Comparison of ENCODE assay signal across 40 cellular contexts in the genomic region with DNA sequence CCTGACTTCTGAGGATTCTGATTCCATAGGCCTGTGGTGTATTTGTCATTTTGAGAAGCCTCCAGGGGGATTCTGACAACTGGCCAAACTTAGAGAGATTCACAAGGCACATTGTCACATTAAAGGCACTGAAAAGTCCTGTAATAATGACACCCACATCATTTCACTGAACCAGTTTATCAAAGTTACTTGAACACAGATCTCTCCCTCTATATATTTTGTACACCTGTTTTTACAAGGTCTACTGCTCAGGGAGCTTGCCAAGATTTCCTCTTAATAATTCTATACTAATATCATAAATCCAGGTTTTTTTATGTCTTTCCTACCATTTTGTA. TPM values are rescaled to one million over a fixed set of nuclear protein-coding genes. Genes with fewer than 3 reads are reported as not detected.
DNase-seq lines count a peak whose midpoint lies in the region; ATAC-seq, FAIRE-seq and TF ChIP-seq lines count a peak whose summit lies in the region.
"Had no signal": no experiment of that assay in that cellular context is flagged by ENCODE, and none has a peak within 500 bp of the region (broad histone marks: within the 10 kb centered on the region; RNA-seq: fewer than 3 reads in every experiment).

No MANE protein-coding gene starts in this region.

- BruUV-seq in K562 (replicated peaks; lab: Mats Ljungman, UMichigan) (no TSS peak), MCF 10A (replicated peaks; lab: Mats Ljungman, UMichigan) (no TSS peak)

- no peak overlapping the region for H3K4me3 Mint-ChIP-seq in HFFc6
- H3K4me3 Mint-ChIP-seq in MCF 10A (ENCODE audit: unreplicated experiment): no peak overlapping the region
- H3K4me3 Mint-ChIP-seq: B cell; CD14-positive monocyte; CD4-positive, alpha-beta memory T cell; CD4-positive, alpha-beta T cell; CD4-positive, CD25-positive, alpha-beta regulatory T cell; CD8-positive, alpha-beta memory T cell; CD8-positive, alpha-beta T cell had no signal

- H3K9me2 ChIP-seq in hepatocyte (replicated peaks; ENCODE audit: insufficient read depth): no peaks in the 10 kb centered on the region

- H3K36me3 ChIP-seq in HEK293 (ENCODE audit: control insufficient read depth in 2 of 2, insufficient read depth in 1 of 2, low read length in 2 of 2) (no peaks in the 10 kb centered on the region), K562 (ENCODE audit: control insufficient read depth, insufficient read depth, low read length) (no peaks in the 10 kb centered on the region), hepatocyte (replicated peaks; ENCODE audit: insufficient read depth, low read depth) (no peaks in the 10 kb centered on the region)
- H3K36me3 ChIP-seq: BE2C; BLaER1; BLaER1 treated with 17β-estradiol and CSF1 and Interleukin-3, amounts not matched to agents 10 nM and 100 nM had no signal

- no peaks in the 10 kb centered on the region for H3K9me3 Mint-ChIP-seq in HFFc6
- no peaks in the 10 kb centered on the region for H3K9me3 Mint-ChIP-seq in MCF 10A (ENCODE audit: unreplicated experiment)
- H3K9me3 Mint-ChIP-seq: CD14-positive monocyte; CD4-positive, alpha-beta memory T cell; CD4-positive, alpha-beta T cell; CD4-positive, CD25-positive, alpha-beta regulatory T cell; CD8-positive, alpha-beta memory T cell; CD8-positive, alpha-beta T cell had no signal

- H4K20me1 ChIP-seq in K562 (replicated peaks; ENCODE audit: control insufficient read depth, insufficient read depth, low read length) (no peaks in the 10 kb centered on the region; the same call in 1 of the 2 replicates), hepatocyte (ENCODE audit: insufficient read depth, poor library complexity, severe bottlenecking) (no peaks in the 10 kb centered on the region)
- H4K20me1 ChIP-seq: BLaER1; BLaER1 treated with 17β-estradiol and CSF1 and Interleukin-3, amounts not matched to agents 10 nM and 100 nM had no signal

- FAIRE-seq in K562 (lab: Jason Lieb, UNC): no peak
- FAIRE-seq: A204.1, A549, D721Med had no signal

- H3K4me1 Mint-ChIP-seq in HFFc6 (ENCODE audit: low read depth): peaks cover 23% of the 10 kb centered on the region
- peaks cover 9% of the 10 kb centered on the region for H3K4me1 Mint-ChIP-seq in MCF 10A (ENCODE audit: insufficient read depth, unreplicated experiment)
- H3K4me1 Mint-ChIP-seq: B cell; CD14-positive monocyte; CD4-positive, alpha-beta memory T cell; CD4-positive, CD25-positive, alpha-beta regulatory T cell; CD8-positive, alpha-beta memory T cell had no signal

- H3K4me3 ChIP-seq in HEK293 (ENCODE audit: low read depth, low read length) (no peak overlapping the region), K562 (no peak overlapping the region), hepatocyte (no peak overlapping the region)
- H3K4me3 ChIP-seq: A549; BLaER1; BLaER1 treated with 17β-estradiol and CSF1 and Interleukin-3, amounts not matched to agents 10 nM and 100 nM had no signal

- H3K79me2 ChIP-seq in K562 (ENCODE audit: control insufficient read depth, insufficient read depth, low read length): no peaks in the 10 kb centered on the region
- H3K79me2 ChIP-seq in hepatocyte: no peaks in the 10 kb centered on the region

- H3K9ac ChIP-seq in K562 (ENCODE audit: insufficient read depth in 1 of 2, low read depth in 2 of 2, low read length in 2 of 2): no peak overlapping the region
- H3K9ac ChIP-seq: BLaER1; BLaER1 treated with 17β-estradiol and CSF1 and Interleukin-3, amounts not matched to agents 10 nM and 100 nM had no signal

- peaks cover 9 to 11% of the 10 kb centered on the region in 2 experiments; a peak in 3 of 5 replicates for H3K27me3 ChIP-seq in K562 (ENCODE audit: control insufficient read depth in 2 of 2, insufficient read depth in 2 of 2, low read length in 2 of 2)
- H3K27me3 ChIP-seq in hepatocyte: no peaks in the 10 kb centered on the region
- H3K27me3 ChIP-seq: BE2C; BLaER1; BLaER1 treated with 17β-estradiol and CSF1 and Interleukin-3, amounts not matched to agents 10 nM and 100 nM had no signal

- CTCF ChIA-PET in HEK293 (lab: Yijun Ruan, JAX): interaction anchor here (0.6 kb wide), 1 partner anchor 91 kb away, joined by 3 read pairs; no protein-coding TSS in a partner anchor
- CTCF ChIA-PET in K562 (lab: Yijun Ruan, JAX; ENCODE audit: low intra/inter-chr PET ratio): no interaction called here
- CTCF ChIA-PET in MCF 10A (lab: Yijun Ruan, JAX): interaction anchor here (0.6 kb wide), 1 partner anchor 59 kb away, joined by 4 read pairs; no protein-coding TSS in a partner anchor

- H3K4me2 ChIP-seq in K562 (ENCODE audit: insufficient read depth, low read length): no peak overlapping the region
- no peak overlapping the region for H3K4me2 ChIP-seq in hepatocyte
- H3K4me2 ChIP-seq: A549; BLaER1; BLaER1 treated with 17β-estradiol and CSF1 and Interleukin-3, amounts not matched to agents 10 nM and 100 nM had no signal

- intact Hi-C loops in K562 (cut with micrococcal nuclease): no loop called here
- intact Hi-C loops in MCF 10A (cut with micrococcal nuclease): no loop called here

- H3K9me1 ChIP-seq in K562 (ENCODE audit: control insufficient read depth, insufficient read depth, low read length): no peaks in the 10 kb centered on the region

- H2AFZ ChIP-seq in K562 (ENCODE audit: low read depth, low read length) (no peak overlapping the region), hepatocyte (no peak overlapping the region)

- H3K27ac Mint-ChIP-seq in HFFc6 (no peak overlapping the region), MCF 10A (ENCODE audit: low read depth, unreplicated experiment) (no peak overlapping the region)
- H3K27ac Mint-ChIP-seq: B cell; CD4-positive, alpha-beta memory T cell; CD4-positive, alpha-beta T cell; CD4-positive, CD25-positive, alpha-beta regulatory T cell; CD8-positive, alpha-beta memory T cell; CD8-positive, alpha-beta T cell had no signal

- H3K27me3 Mint-ChIP-seq in HFFc6 (ENCODE audit: insufficient read depth): no peaks in the 10 kb centered on the region
- no peaks in the 10 kb centered on the region for H3K27me3 Mint-ChIP-seq in MCF 10A (ENCODE audit: insufficient read depth, unreplicated experiment)

- in situ Hi-C loops in K562 (cut with MboI): loop anchor here (5.0 to 10.0 kb wide), 2 partner anchors 37 to 439 kb away; no protein-coding TSS in a partner anchor

- ATAC-seq in K562: no peak
- no peak for ATAC-seq in GM21515 (IDR thresholded peaks at IDR 0.05; ENCODE audit: unreplicated experiment)
- ATAC-seq: A549; CD8-positive, alpha-beta T cell had no signal

- H3K9me3 ChIP-seq in HEK293 (ENCODE audit: control insufficient read depth, insufficient read depth, low read depth, low read length): no peaks in the 10 kb centered on the region
- H3K9me3 ChIP-seq in K562 (replicated peaks; ENCODE audit: control insufficient read depth, insufficient read depth, low read depth, low read length): 0 out of 2 replicates have a peak, but pooled peaks cover 5% of the 10 kb centered on the region
- H3K9me3 ChIP-seq in hepatocyte (ENCODE audit: low read depth): no peaks in the 10 kb centered on the region
- H3K9me3 ChIP-seq: A549; BE2C; BLaER1; BLaER1 treated with 17β-estradiol and CSF1 and Interleukin-3, amounts not matched to agents 10 nM and 100 nM; Caco-2 had no signal

- H3K36me3 Mint-ChIP-seq in HFFc6 (ENCODE audit: low read depth): no peaks in the 10 kb centered on the region
- no peaks in the 10 kb centered on the region for H3K36me3 Mint-ChIP-seq in MCF 10A (ENCODE audit: insufficient read depth, unreplicated experiment)
- H3K36me3 Mint-ChIP-seq: CD14-positive monocyte; CD4-positive, alpha-beta memory T cell; CD8-positive, alpha-beta memory T cell; CD8-positive, alpha-beta T cell had no signal

- POLR2A ChIA-PET in HEK293 (lab: Yijun Ruan, JAX) (no interaction called here), K562 (lab: Yijun Ruan, JAX) (interaction anchor here (1.3 kb wide), 1 partner anchor 10 kb away, joined by 5 read pairs; no protein-coding TSS in a partner anchor), MCF 10A (lab: Yijun Ruan, JAX) (no interaction called here)

- TF ChIP-seq POLR2A in K562 (conservative IDR thresholded peaks at IDR 0.05): no peak

- no peak for TF ChIP-seq EP300 in K562 (IDR thresholded peaks at IDR 0.05; ENCODE audit: low read length)

- no peak for TF ChIP-seq CTCF in HEK293 (tag by site-specific recombination; IDR thresholded peaks at IDR 0.05)
- no peak for TF ChIP-seq CTCF in K562 (IDR thresholded peaks at IDR 0.05 in 2 of 3, conservative IDR thresholded peaks at IDR 0.05 in 1 of 3; ENCODE audit: insufficient read depth in 2 of 3, low read depth in 1 of 3, low read length in 3 of 3)
- no peak for TF ChIP-seq CTCF in hepatocyte (IDR thresholded peaks at IDR 0.05; ENCODE audit: poor library complexity)
- TF ChIP-seq CTCF in HFFc6 (IDR thresholded peaks at IDR 0.05): no peak
- TF ChIP-seq CTCF in MCF 10A (IDR thresholded peaks at IDR 0.05; ENCODE audit: unreplicated experiment): no peak

- H3K27ac ChIP-seq in HEK293 (ENCODE audit: extremely low read depth, low read depth, low read length) (no peak overlapping the region), K562 (ENCODE audit: extremely low read depth, low read depth, low read length) (no peak overlapping the region), hepatocyte (peak overlapping the region; percentile 79)
- H3K27ac ChIP-seq: 22Rv1; A549; BLaER1; BLaER1 treated with 17β-estradiol and CSF1 and Interleukin-3, amounts not matched to agents 10 nM and 100 nM; C4-2B had no signal

- H3K4me1 ChIP-seq in HEK293 (ENCODE audit: control insufficient read depth, insufficient read depth, low read length): no peaks in the 10 kb centered on the region
- H3K4me1 ChIP-seq in K562 (replicated peaks in 1 of 2; ENCODE audit: control insufficient read depth in 2 of 2, insufficient read depth in 2 of 2, low read length in 2 of 2): peaks cover 3 to 15% of the 10 kb centered on the region in 2 experiments; a peak in 3 of 5 replicates
- peaks cover 12% of the 10 kb centered on the region for H3K4me1 ChIP-seq in hepatocyte (ENCODE audit: insufficient read depth)
- H3K4me1 ChIP-seq: BE2C had no signal

- TF ChIP-seq RAD21 in K562 (CRISPR knock-in tag; conservative IDR thresholded peaks at IDR 0.05 in 1 of 2, IDR thresholded peaks at IDR 0.05 in 1 of 2): no peak

- DNase-seq in K562 (ENCODE audit: extremely low read depth in 1 of 4, low spot score in 3 of 4): peak in 1 of 4 experiments; percentile 33
- no peak for DNase-seq in hepatocyte (ENCODE audit: low spot score)
- no peak for DNase-seq in HFFc6
- DNase-seq in MCF 10A (ENCODE audit: unreplicated experiment): no peak
- DNase-seq: 8988T; ACHN; AML-193; C1 segment of cervical spinal cord; Caco-2; Calu3; CD4-positive, alpha-beta memory T cell; CD4-positive, alpha-beta T cell; CD4-positive, CD25-positive, alpha-beta regulatory T cell; CD8-positive, alpha-beta memory T cell; CD8-positive, alpha-beta T cell; COR-L47; DMS 273 treated with DMSO at 0.1 percent for 48 hours; DMS153; DMS53; DMS79; DMS79 treated with DMSO at 0.1 percent for 48 hours; DND-41; EL had no signal

RNA-seq across cellular contexts. Expression of gene LRRC74B, which starts 50.0 kb away (rescaled TPM):
- total RNA-seq in K562 (2011; cell fraction: chromatin; rRNA removed; ENCODE audit: low replicate concordance): 0.16 and 0.28 TPM in 2 replicates
- total RNA-seq in K562 (2011; cell fraction: nucleolus; rRNA removed): 0.26 TPM in 1 of 2 replicates, not detected in the other
- not detected in 2 replicates for total RNA-seq in K562 (2011; cell fraction: nucleoplasm; rRNA removed)
- total RNA-seq in K562 (2014; rRNA removed): not detected in 2 replicates
- not detected in 2 replicates for total RNA-seq in K562 (2014; rRNA removed; fragmentation: Illumina TruSeq; extraction: Trizol)
- total RNA-seq in K562 (2015; rRNA removed; fragmentation: Illumina TruSeq; extraction: Trizol): not detected in 2 replicates
- not detected in 2 replicates for total RNA-seq in K562 (2021)
- polyA plus RNA-seq in K562 (2011; rRNA removed): not detected in 2 replicates
- polyA plus RNA-seq in K562 (2011; cell fraction: cytosol; rRNA removed): 0.01 TPM in 2 replicates
- 0.03 and 0.11 TPM in 2 replicates for polyA plus RNA-seq in K562 (2011; cell fraction: nucleus; rRNA removed)
- polyA plus RNA-seq in K562 (2012): 0.21 TPM in 1 of 2 replicates, not detected in the other
- polyA plus RNA-seq in K562 (2014; fragmentation: Illumina TruSeq; extraction: Trizol): not detected in 2 replicates
- polyA plus RNA-seq in K562 (2014; fragmentation: Nextera tagmentation; extraction: Ambion mirVana): not detected
- polyA plus RNA-seq in K562 (2014; rRNA removed): 0.04 TPM in 1 of 2 replicates, not detected in the other
- polyA minus RNA-seq in K562 (2011; rRNA and poly(A)+ RNA removed): not detected in 2 replicates
- polyA minus RNA-seq in K562 (2011; cell fraction: cytosol; rRNA and poly(A)+ RNA removed): not detected in 2 replicates
- polyA minus RNA-seq in K562 (2011; cell fraction: nucleus; rRNA and poly(A)+ RNA removed): not detected in 2 replicates
- total RNA-seq in hepatocyte: 0.20 TPM in 1 of 2 replicates, not detected in the other
- polyA plus RNA-seq in hepatocyte: 0.51 and 0.52 TPM in 2 replicates
- not detected for total RNA-seq in HFFc6 (2021; fragmentation: NEBNext Ultra II Directional; extraction: Animal tissue kit (Norgen Biotek cat#: 25700))
- total RNA-seq in MCF 10A (2022): not detected in 2 replicates
- total RNA-seq: A172; A673; Caco-2; Calu3; CD4-positive, alpha-beta memory T cell; CD4-positive, alpha-beta T cell; CD8-positive, alpha-beta memory T cell; CD8-positive, alpha-beta T cell; Daoy had no signal
- polyA plus RNA-seq: AG04450; BJ; CD14-positive monocyte; CD4-positive, alpha-beta memory T cell; CD4-positive, CD25-positive, alpha-beta regulatory T cell; CD8-positive, alpha-beta memory T cell had no signal

Comparison
In these comparisons a context has a peak if more than half of its experiments do, and no peak if none do; other contexts are left out.
1. Of the 44 proteins assayed by ChIP-seq in both K562 and HEK293: peak only in K562: none; only in HEK293: none; in both: ZNF239; in neither: 43.